ENCODE assay signal across 23 cellular contexts in the genomic region with DNA sequence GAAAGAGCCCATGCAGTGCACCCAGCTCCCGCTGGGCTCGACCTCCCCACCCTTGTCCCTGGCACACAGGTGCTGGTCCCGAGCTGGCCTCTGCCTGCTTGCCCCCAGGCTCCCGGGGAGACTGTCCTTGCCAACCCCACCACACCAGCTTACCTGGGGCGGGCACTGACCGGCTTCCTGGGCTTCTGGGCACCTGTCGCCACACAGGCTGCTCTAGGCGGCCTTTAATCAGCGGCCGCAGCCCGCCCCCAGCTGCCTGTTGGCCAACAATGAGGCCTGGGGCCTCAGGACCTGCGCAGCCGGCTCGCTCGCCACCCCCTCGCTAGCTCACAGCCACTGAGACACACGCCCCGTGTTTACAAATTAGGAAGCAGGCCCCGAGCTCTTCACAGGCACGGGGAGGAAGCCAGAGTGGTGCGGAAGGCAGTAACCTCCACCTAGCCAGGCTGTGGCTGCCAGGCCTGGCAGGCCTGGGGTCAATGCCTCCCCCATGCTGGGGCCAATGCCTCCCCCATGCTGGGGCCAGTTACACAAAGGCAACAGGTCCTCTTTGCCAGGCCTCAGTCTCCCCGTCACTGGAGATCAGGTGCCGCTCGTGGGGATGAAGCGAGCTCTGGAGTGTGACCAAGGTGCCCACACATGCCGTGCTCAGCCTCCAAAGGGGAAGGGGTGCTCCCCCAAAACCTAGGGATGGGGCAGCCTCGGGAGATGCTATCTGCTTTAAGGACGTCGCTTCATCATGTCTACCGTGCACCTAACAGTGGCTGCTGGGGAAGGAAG.
"Had no signal": no experiment of that assay in that cellular context is flagged by ENCODE, and none has a peak within 500 bp of the region (broad histone marks: within the 10 kb centered on the region; RNA-seq: fewer than 3 reads in every experiment).

A gene with protein sequence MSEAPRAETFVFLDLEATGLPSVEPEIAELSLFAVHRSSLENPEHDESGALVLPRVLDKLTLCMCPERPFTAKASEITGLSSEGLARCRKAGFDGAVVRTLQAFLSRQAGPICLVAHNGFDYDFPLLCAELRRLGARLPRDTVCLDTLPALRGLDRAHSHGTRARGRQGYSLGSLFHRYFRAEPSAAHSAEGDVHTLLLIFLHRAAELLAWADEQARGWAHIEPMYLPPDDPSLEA (minus strand): TSS at position 201 of the 780 bp plus-strand sequence. CDS start 626 bp downstream, outside the sequence.

- H3K4me1 ChIP-seq: esophagus muscularis mucosa, upper lobe of left lung had no signal

- FAIRE-seq: endothelial cell of umbilical vein, frontal cortex had no signal

- H3K27me3 ChIP-seq: esophagus muscularis mucosa, upper lobe of left lung had no signal

- H3K27ac ChIP-seq: esophagus muscularis mucosa, upper lobe of left lung had no signal

- ATAC-seq: sciatic nerve; stimulated activated naive B cell treated with anti-CD40 and anti-IgM and Interleukin-4, amounts not matched to agents 10 μg/mL and 1 μg/mL and 100 μg/mL, for 72 hours; T-helper 17 cell had no signal

- H3K9me3 ChIP-seq: esophagus muscularis mucosa, upper lobe of left lung had no signal

- H3K4me2 ChIP-seq: smooth muscle cell had no signal

- H3K4me3 ChIP-seq: esophagus muscularis mucosa, smooth muscle cell, upper lobe of left lung had no signal

- DNase-seq: activated CD4-positive, alpha-beta T cell treated with anti-CD3 and anti-CD28 coated beads for 4 hours; activated CD4-positive, alpha-beta T cell treated with anti-CD3 and anti-CD28 coated beads, Interleukin-2, amount 50 U/mL, for 48 hours; activated CD4-positive, CD25-positive, alpha-beta regulatory T cell; activated effector memory CD4-positive, alpha-beta T cell treated with anti-CD3 and anti-CD28 coated beads, Interleukin-2, amount 50 U/mL, for 16 hours; anterior cingulate cortex; caudate nucleus; effector memory CD4-positive, alpha-beta T cell; glutamatergic neuron; hippocampal formation; mesenchymal stem cell; nephron progenitor cell; nucleus accumbens; stimulated activated CD4-positive, alpha-beta T cell treated with anti-CD3 and anti-CD28 coated beads, Interleukin-2, amount 100 ng/mL, for 48 hours; stimulated activated CD8-positive, alpha-beta memory T cell treated with anti-CD3 and anti-CD28 coated beads, Interleukin-4, amount 100 ng/mL, for 48 hours; stimulated activated naive B cell treated with anti-CD40 and anti-IgM and Interleukin-4, amounts not matched to agents 10 μg/mL and 1 μg/mL and 100 μg/mL, for 72 hours; SW 1271; T-helper 17 cell had no signal
